In genomic region chr2:128317186-128317897, GRCh38 we compare ENCODE assay signal across 8 cellular contexts. TPM values are rescaled to one million over a fixed set of nuclear protein-coding genes. Genes with fewer than 3 reads are reported as not detected.
DNase-seq lines count a peak whose midpoint lies in the region; ATAC-seq and TF ChIP-seq lines count a peak whose summit lies in the region.

No MANE protein-coding gene starts in this region.

- no peak for TF ChIP-seq POLR2A in esophagus muscularis mucosa (IDR thresholded peaks at IDR 0.05; ENCODE audit: low read depth)

- H3K27ac Mint-ChIP-seq in neural crest cell (ENCODE audit: unreplicated experiment) = no peak overlapping the region

- H3K4me3 Mint-ChIP-seq in neural crest cell = peak overlapping the region; percentile 91

- H3K9me3 ChIP-seq in esophagus muscularis mucosa = no peaks in the 10 kb centered on the region

- H3K36me3 Mint-ChIP-seq in neural crest cell (ENCODE audit: low read depth) = peaks cover 5% of the 10 kb centered on the region

- peak; percentile 38 for ATAC-seq in GM21367 (IDR thresholded peaks at IDR 0.05; ENCODE audit: unreplicated experiment)

- H3K27me3 ChIP-seq in esophagus muscularis mucosa = no peaks in the 10 kb centered on the region

- no peaks in the 10 kb centered on the region for H3K9me3 Mint-ChIP-seq in neural crest cell

- TF ChIP-seq CTCF in WI38 (IDR thresholded peaks at IDR 0.05; ENCODE audit: low read depth, low read length) (no peak), esophagus muscularis mucosa (IDR thresholded peaks at IDR 0.05) (no peak), neural crest cell (conservative IDR thresholded peaks at IDR 0.05) (no peak)

- peaks cover 16% of the 10 kb centered on the region for H3K27me3 Mint-ChIP-seq in neural crest cell (ENCODE audit: low read depth)

- H3K36me3 ChIP-seq in esophagus muscularis mucosa = peaks cover 0 to 15% (median 7%) of the 10 kb centered on the region in 4 donors

- WGBS in esophagus muscularis mucosa = 29% methylated on average over 3 of the region's 34 CpGs

- H3K4me3 ChIP-seq in WI38 (ENCODE audit: low read depth, low read length) (peak overlapping the region; percentile 96), esophagus muscularis mucosa (peak overlapping the region; percentile 66 to 89 (median 79))

- no peak for TF ChIP-seq EP300 in esophagus muscularis mucosa (IDR thresholded peaks at IDR 0.05)

- DNase-seq in ELR (ENCODE audit: low read depth) (peak; percentile 28), HK-2 (ENCODE audit: unreplicated experiment) (peak; percentile 26), esophagus muscularis mucosa (ENCODE audit: extremely low spot score) (peak; percentile 84), neural crest cell (ENCODE audit: low read depth, low spot score) (no peak), GDM1 (lab: John Stamatoyannopoulos, UW) (no peak), NCI-H2227 (lab: John Stamatoyannopoulos, UW; ENCODE audit: unreplicated experiment) (no peak)

- peak overlapping the region in 3 of 4 donors; percentile 14 to 35 (median 34) for H3K27ac ChIP-seq in esophagus muscularis mucosa (replicated peaks in 1 of 4)

- intact Hi-C loops in esophagus muscularis mucosa (cut with DNase I) = no loop called here

- H3K4me1 Mint-ChIP-seq in neural crest cell = peaks cover 31% of the 10 kb centered on the region

- H3K4me1 ChIP-seq in esophagus muscularis mucosa = peaks cover 43 to 82% (median 62%) of the 10 kb centered on the region in 4 donors

RNA-seq across cellular contexts. Expression of gene HS6ST1, which starts 1.3 kb away (rescaled TPM):
- total RNA-seq in esophagus muscularis mucosa = 10 to 100 TPM; 17.4 to 62.2 (median 38.5) TPM
- total RNA-seq in neural crest cell = 39.8 and 40.3 TPM in 2 replicates

Comparison
In these comparisons a context has a peak if more than half of its experiments do, and no peak if none do; other contexts are left out.
1. DNase-seq: peak in ELR (single experiment), HK-2 (single experiment) and esophagus muscularis mucosa (single experiment); none in neural crest cell (single experiment), GDM1 (single experiment) and NCI-H2227 (single experiment).